10 cellular contexts compared by ENCODE assay signal in genomic region chr14:54642950-54643695, GRCh38.
DNase-seq lines count a peak whose midpoint lies in the region; FAIRE-seq and TF ChIP-seq lines count a peak whose summit lies in the region.
"Had no signal": no experiment of that assay in that cellular context is flagged by ENCODE, and none has a peak within 500 bp of the region (broad histone marks: within the 10 kb centered on the region; RNA-seq: fewer than 3 reads in every experiment).

No MANE protein-coding gene starts in this region.

- H3K4me1 Mint-ChIP-seq in endothelial cell (ENCODE audit: unreplicated experiment): peaks cover 28% of the 10 kb centered on the region
- H3K4me1 Mint-ChIP-seq: central memory CD8-positive, alpha-beta T cell; stimulated activated effector memory CD8-positive, alpha-beta T cell treated with anti-CD3 and anti-CD28 coated beads, Interleukin-12 subunit alpha, Interleukin-12 subunit beta, amount 100 ng/mL, for 72 hours had no signal

- H3F3A ChIP-seq in MM.1S (ENCODE audit: insufficient read depth, low read length): no peaks in the 10 kb centered on the region

- peaks cover 2% of the 10 kb centered on the region for H3K27me3 Mint-ChIP-seq in endothelial cell (ENCODE audit: unreplicated experiment)

- H3K79me2 ChIP-seq in MM.1S (ENCODE audit: low read length): no peaks in the 10 kb centered on the region

- H3K4me3 Mint-ChIP-seq in endothelial cell (ENCODE audit: unreplicated experiment): no peak overlapping the region
- H3K4me3 Mint-ChIP-seq: central memory CD8-positive, alpha-beta T cell; stimulated activated effector memory CD8-positive, alpha-beta T cell treated with anti-CD3 and anti-CD28 coated beads, Interleukin-12 subunit alpha, Interleukin-12 subunit beta, amount 100 ng/mL, for 72 hours had no signal

- H3K4me2 ChIP-seq in MM.1S (ENCODE audit: low read depth, low read length): no peak overlapping the region

- no peaks in the 10 kb centered on the region for H4K20me1 ChIP-seq in MM.1S (ENCODE audit: insufficient read depth, low read length)

- no peaks in the 10 kb centered on the region for H3K36me3 Mint-ChIP-seq in endothelial cell (ENCODE audit: low read depth, unreplicated experiment)
- H3K36me3 Mint-ChIP-seq: stimulated activated effector memory CD8-positive, alpha-beta T cell treated with anti-CD3 and anti-CD28 coated beads, Interleukin-12 subunit alpha, Interleukin-12 subunit beta, amount 100 ng/mL, for 72 hours had no signal

- H3K27ac Mint-ChIP-seq in endothelial cell (ENCODE audit: unreplicated experiment): peak overlapping the region; percentile 84
- H3K27ac Mint-ChIP-seq: stimulated activated effector memory CD8-positive, alpha-beta T cell treated with anti-CD3 and anti-CD28 coated beads, Interleukin-12 subunit alpha, Interleukin-12 subunit beta, amount 100 ng/mL, for 72 hours had no signal

- no peak for DNase-seq in GM12864 (ENCODE audit: low read depth)
- no peak for DNase-seq in MM.1S
- DNase-seq in endothelial cell (ENCODE audit: low spot score): no peak
- DNase-seq in NCI-H1694 (lab: John Stamatoyannopoulos, UW): no peak
- no peak for DNase-seq in frontal cortex (ENCODE audit: low spot score in 2 of 2)
- DNase-seq in COR-L47 (lab: John Stamatoyannopoulos, UW): no peak

- H3K9ac ChIP-seq in MM.1S (ENCODE audit: low read length): no peak overlapping the region
- H3K9ac ChIP-seq in rectal smooth muscle tissue (ENCODE audit: low read length): no peak overlapping the region

- no peaks in the 10 kb centered on the region for H3K36me3 ChIP-seq in MM.1S (replicated peaks; ENCODE audit: insufficient read depth, low read length)
- H3K36me3 ChIP-seq in rectal smooth muscle tissue (ENCODE audit: control insufficient read depth, insufficient read depth, low read length): no peaks in the 10 kb centered on the region

- no peak overlapping the region for H2AFZ ChIP-seq in MM.1S (ENCODE audit: low read length)

- H3K4me3 ChIP-seq in GM12864 (ENCODE audit: low read depth, low read length): no peak overlapping the region
- no peak overlapping the region for H3K4me3 ChIP-seq in MM.1S (ENCODE audit: low read length)
- no peak overlapping the region for H3K4me3 ChIP-seq in rectal smooth muscle tissue (ENCODE audit: low read length)

- H3K9me3 ChIP-seq in MM.1S (replicated peaks; ENCODE audit: insufficient read depth, low read length): no peaks in the 10 kb centered on the region

- H3K9me2 ChIP-seq in MM.1S (replicated peaks; ENCODE audit: insufficient read depth, low read length): no peaks in the 10 kb centered on the region

- H3K9me3 Mint-ChIP-seq in endothelial cell (ENCODE audit: unreplicated experiment): no peaks in the 10 kb centered on the region
- H3K9me3 Mint-ChIP-seq: central memory CD8-positive, alpha-beta T cell; stimulated activated effector memory CD8-positive, alpha-beta T cell treated with anti-CD3 and anti-CD28 coated beads, Interleukin-12 subunit alpha, Interleukin-12 subunit beta, amount 100 ng/mL, for 72 hours had no signal

- H3K4me1 ChIP-seq in MM.1S (ENCODE audit: low read length): no peaks in the 10 kb centered on the region
- H3K4me1 ChIP-seq in rectal smooth muscle tissue (ENCODE audit: control insufficient read depth, insufficient read depth, low read length): peaks cover 13% of the 10 kb centered on the region

- TF ChIP-seq CTCF in GM12864 (IDR thresholded peaks at IDR 0.05; ENCODE audit: low read depth, low read length, missing control alignments): peak; percentile 57
- TF ChIP-seq CTCF in MM.1S (IDR thresholded peaks at IDR 0.05; ENCODE audit: low read length): peak; percentile 23; the same call in 1 of the 2 replicates
- no peak for TF ChIP-seq CTCF in endothelial cell (IDR thresholded peaks at IDR 0.05; ENCODE audit: unreplicated experiment)

- H3K27me3 ChIP-seq in MM.1S (replicated peaks; ENCODE audit: insufficient read depth, low read length) (no peaks in the 10 kb centered on the region), rectal smooth muscle tissue (ENCODE audit: control insufficient read depth, insufficient read depth, low read length) (no peaks in the 10 kb centered on the region)

- no peak overlapping the region for H3K27ac ChIP-seq in MM.1S (ENCODE audit: low read length)
- peak overlapping the region; percentile 19 for H3K27ac ChIP-seq in rectal smooth muscle tissue (ENCODE audit: low read depth, low read length)

- no peak for FAIRE-seq in frontal cortex (lab: Jason Lieb, UNC)
- FAIRE-seq: TTC549 had no signal
